In the genomic region with DNA sequence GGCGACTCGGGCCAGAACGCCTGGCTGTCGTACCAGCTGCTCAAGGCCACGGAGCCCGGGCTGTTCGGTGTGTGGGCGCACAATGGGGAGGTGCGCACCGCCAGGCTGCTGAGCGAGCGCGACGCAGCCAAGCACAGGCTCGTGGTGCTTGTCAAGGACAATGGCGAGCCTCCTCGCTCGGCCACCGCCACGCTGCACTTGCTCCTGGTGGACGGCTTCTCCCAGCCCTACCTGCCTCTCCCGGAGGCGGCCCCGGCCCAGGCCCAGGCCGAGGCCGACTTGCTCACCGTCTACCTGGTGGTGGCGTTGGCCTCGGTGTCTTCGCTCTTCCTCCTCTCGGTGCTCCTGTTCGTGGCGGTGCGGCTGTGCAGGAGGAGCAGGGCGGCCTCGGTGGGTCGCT, we compare ENCODE assay signal across 14 cellular contexts. TPM values are rescaled to one million over a fixed set of nuclear protein-coding genes. Genes with fewer than 3 reads are reported as not detected.
"Had no signal": no experiment of that assay in that cellular context is flagged by ENCODE, and none has a peak within 500 bp of the region (broad histone marks: within the 10 kb centered on the region; RNA-seq: fewer than 3 reads in every experiment).

No MANE protein-coding gene starts in this region.

RNA-seq across cellular contexts. Expression of a gene that starts 2.2 kb away (rescaled TPM):
- total RNA-seq: activated B cell treated with CpG ODN at 0.5 μM for 24 hours; activated CD4-positive, alpha-beta memory T cell treated with anti-CD3 and anti-CD28 coated beads for 36 hours; activated CD4-positive, alpha-beta memory T cell treated with anti-CD3 and anti-CD28 coated beads, Interleukin-2, amount 10 ng/mL, durations not matched to agents 7 days and 5 days; activated CD4-positive, alpha-beta T cell treated with anti-CD3 and anti-CD28 coated beads for 36 hours; activated CD4-positive, alpha-beta T cell treated with anti-CD3 and anti-CD28 coated beads, Interleukin-2, amount 10 ng/mL, durations not matched to agents 24 days and 14 days; activated CD4-positive, alpha-beta T cell treated with anti-CD3 and anti-CD28 coated beads, Interleukin-2, amount 10 ng/mL, durations not matched to agents 7 days and 5 days; activated CD8-positive, alpha-beta memory T cell treated with anti-CD3 and anti-CD28 coated beads for 36 hours; activated CD8-positive, alpha-beta memory T cell treated with anti-CD3 and anti-CD28 coated beads, Interleukin-2, amount 10 ng/mL, durations not matched to agents 7 days and 5 days; activated CD8-positive, alpha-beta T cell treated with anti-CD3 and anti-CD28 coated beads for 36 hours; activated CD8-positive, alpha-beta T cell treated with anti-CD3 and anti-CD28 coated beads, Interleukin-2, amount 10 ng/mL, durations not matched to agents 7 days and 5 days; T-cell; T-helper 1 cell treated with Interleukin-12 subunit alpha and Interleukin-12 subunit beta and Interleukin-4 antibody, amounts not matched to agents 30 ng/mL and 1 ng/mL, for 36 hours; T-helper 17 cell; T-helper 2 cell treated with Interferon-gamma antibody and Interleukin-4, amounts not matched to agents 100 ng/mL and 5 ng/mL, for 36 hours had no signal

RNA-seq across cellular contexts. Expression of a gene that starts 5.1 kb away (rescaled TPM):
- total RNA-seq: activated B cell treated with CpG ODN at 0.5 μM for 24 hours; activated CD4-positive, alpha-beta memory T cell treated with anti-CD3 and anti-CD28 coated beads for 36 hours; activated CD4-positive, alpha-beta memory T cell treated with anti-CD3 and anti-CD28 coated beads, Interleukin-2, amount 10 ng/mL, durations not matched to agents 7 days and 5 days; activated CD4-positive, alpha-beta T cell treated with anti-CD3 and anti-CD28 coated beads for 36 hours; activated CD4-positive, alpha-beta T cell treated with anti-CD3 and anti-CD28 coated beads, Interleukin-2, amount 10 ng/mL, durations not matched to agents 24 days and 14 days; activated CD4-positive, alpha-beta T cell treated with anti-CD3 and anti-CD28 coated beads, Interleukin-2, amount 10 ng/mL, durations not matched to agents 7 days and 5 days; activated CD8-positive, alpha-beta memory T cell treated with anti-CD3 and anti-CD28 coated beads for 36 hours; activated CD8-positive, alpha-beta memory T cell treated with anti-CD3 and anti-CD28 coated beads, Interleukin-2, amount 10 ng/mL, durations not matched to agents 7 days and 5 days; activated CD8-positive, alpha-beta T cell treated with anti-CD3 and anti-CD28 coated beads for 36 hours; activated CD8-positive, alpha-beta T cell treated with anti-CD3 and anti-CD28 coated beads, Interleukin-2, amount 10 ng/mL, durations not matched to agents 7 days and 5 days; T-cell; T-helper 1 cell treated with Interleukin-12 subunit alpha and Interleukin-12 subunit beta and Interleukin-4 antibody, amounts not matched to agents 30 ng/mL and 1 ng/mL, for 36 hours; T-helper 17 cell; T-helper 2 cell treated with Interferon-gamma antibody and Interleukin-4, amounts not matched to agents 100 ng/mL and 5 ng/mL, for 36 hours had no signal

RNA-seq across cellular contexts. Expression of a gene that starts 7.4 kb away (rescaled TPM):
- total RNA-seq: activated CD4-positive, alpha-beta memory T cell treated with anti-CD3 and anti-CD28 coated beads for 36 hours; activated CD4-positive, alpha-beta memory T cell treated with anti-CD3 and anti-CD28 coated beads, Interleukin-2, amount 10 ng/mL, durations not matched to agents 7 days and 5 days; activated CD4-positive, alpha-beta T cell treated with anti-CD3 and anti-CD28 coated beads for 36 hours; activated CD4-positive, alpha-beta T cell treated with anti-CD3 and anti-CD28 coated beads, Interleukin-2, amount 10 ng/mL, durations not matched to agents 24 days and 14 days; activated CD4-positive, alpha-beta T cell treated with anti-CD3 and anti-CD28 coated beads, Interleukin-2, amount 10 ng/mL, durations not matched to agents 7 days and 5 days; activated CD8-positive, alpha-beta memory T cell treated with anti-CD3 and anti-CD28 coated beads for 36 hours; activated CD8-positive, alpha-beta memory T cell treated with anti-CD3 and anti-CD28 coated beads, Interleukin-2, amount 10 ng/mL, durations not matched to agents 7 days and 5 days; activated CD8-positive, alpha-beta T cell treated with anti-CD3 and anti-CD28 coated beads for 36 hours; activated CD8-positive, alpha-beta T cell treated with anti-CD3 and anti-CD28 coated beads, Interleukin-2, amount 10 ng/mL, durations not matched to agents 7 days and 5 days; T-helper 1 cell treated with Interleukin-12 subunit alpha and Interleukin-12 subunit beta and Interleukin-4 antibody, amounts not matched to agents 30 ng/mL and 1 ng/mL, for 36 hours; T-helper 2 cell treated with Interferon-gamma antibody and Interleukin-4, amounts not matched to agents 100 ng/mL and 5 ng/mL, for 36 hours had no signal

RNA-seq across cellular contexts. Expression of a gene that starts 12.1 kb away (rescaled TPM):
- total RNA-seq: activated B cell treated with CpG ODN at 0.5 μM for 24 hours; activated CD4-positive, alpha-beta memory T cell treated with anti-CD3 and anti-CD28 coated beads for 36 hours; activated CD4-positive, alpha-beta memory T cell treated with anti-CD3 and anti-CD28 coated beads, Interleukin-2, amount 10 ng/mL, durations not matched to agents 7 days and 5 days; activated CD4-positive, alpha-beta T cell treated with anti-CD3 and anti-CD28 coated beads for 36 hours; activated CD4-positive, alpha-beta T cell treated with anti-CD3 and anti-CD28 coated beads, Interleukin-2, amount 10 ng/mL, durations not matched to agents 24 days and 14 days; activated CD4-positive, alpha-beta T cell treated with anti-CD3 and anti-CD28 coated beads, Interleukin-2, amount 10 ng/mL, durations not matched to agents 7 days and 5 days; activated CD8-positive, alpha-beta memory T cell treated with anti-CD3 and anti-CD28 coated beads for 36 hours; activated CD8-positive, alpha-beta memory T cell treated with anti-CD3 and anti-CD28 coated beads, Interleukin-2, amount 10 ng/mL, durations not matched to agents 7 days and 5 days; activated CD8-positive, alpha-beta T cell treated with anti-CD3 and anti-CD28 coated beads for 36 hours; activated CD8-positive, alpha-beta T cell treated with anti-CD3 and anti-CD28 coated beads, Interleukin-2, amount 10 ng/mL, durations not matched to agents 7 days and 5 days; T-cell; T-helper 1 cell treated with Interleukin-12 subunit alpha and Interleukin-12 subunit beta and Interleukin-4 antibody, amounts not matched to agents 30 ng/mL and 1 ng/mL, for 36 hours; T-helper 17 cell; T-helper 2 cell treated with Interferon-gamma antibody and Interleukin-4, amounts not matched to agents 100 ng/mL and 5 ng/mL, for 36 hours had no signal

RNA-seq across cellular contexts. Expression of a gene that starts 14.2 kb away (rescaled TPM):
- total RNA-seq: activated B cell treated with CpG ODN at 0.5 μM for 24 hours; activated CD4-positive, alpha-beta memory T cell treated with anti-CD3 and anti-CD28 coated beads for 36 hours; activated CD4-positive, alpha-beta memory T cell treated with anti-CD3 and anti-CD28 coated beads, Interleukin-2, amount 10 ng/mL, durations not matched to agents 7 days and 5 days; activated CD4-positive, alpha-beta T cell treated with anti-CD3 and anti-CD28 coated beads for 36 hours; activated CD4-positive, alpha-beta T cell treated with anti-CD3 and anti-CD28 coated beads, Interleukin-2, amount 10 ng/mL, durations not matched to agents 24 days and 14 days; activated CD4-positive, alpha-beta T cell treated with anti-CD3 and anti-CD28 coated beads, Interleukin-2, amount 10 ng/mL, durations not matched to agents 7 days and 5 days; activated CD8-positive, alpha-beta memory T cell treated with anti-CD3 and anti-CD28 coated beads for 36 hours; activated CD8-positive, alpha-beta memory T cell treated with anti-CD3 and anti-CD28 coated beads, Interleukin-2, amount 10 ng/mL, durations not matched to agents 7 days and 5 days; activated CD8-positive, alpha-beta T cell treated with anti-CD3 and anti-CD28 coated beads for 36 hours; activated CD8-positive, alpha-beta T cell treated with anti-CD3 and anti-CD28 coated beads, Interleukin-2, amount 10 ng/mL, durations not matched to agents 7 days and 5 days; T-cell; T-helper 1 cell treated with Interleukin-12 subunit alpha and Interleukin-12 subunit beta and Interleukin-4 antibody, amounts not matched to agents 30 ng/mL and 1 ng/mL, for 36 hours; T-helper 17 cell; T-helper 2 cell treated with Interferon-gamma antibody and Interleukin-4, amounts not matched to agents 100 ng/mL and 5 ng/mL, for 36 hours had no signal
